In the genomic region with DNA sequence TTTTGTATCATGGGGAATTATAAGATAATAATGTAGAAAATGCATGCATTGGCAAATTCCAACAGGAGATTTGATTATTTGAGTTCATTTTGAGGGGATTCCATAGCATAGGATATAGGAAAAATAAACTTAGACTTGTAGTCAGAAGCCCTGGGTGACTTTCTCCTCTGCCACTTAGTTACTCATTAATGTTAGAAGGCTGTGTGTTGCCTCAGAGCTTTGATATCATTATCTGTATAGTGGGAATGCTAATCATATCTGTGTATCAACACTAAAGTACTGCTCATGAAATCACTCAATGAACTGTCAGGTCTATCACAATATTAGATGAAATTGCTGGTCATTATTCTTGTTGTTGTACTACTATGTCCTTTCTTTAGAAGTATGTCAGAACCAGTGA, we compare ENCODE assay signal across 10 cellular contexts. TPM values are rescaled to one million over a fixed set of nuclear protein-coding genes. Genes with fewer than 3 reads are reported as not detected.
"Had no signal": no experiment of that assay in that cellular context is flagged by ENCODE, and none has a peak within 500 bp of the region (broad histone marks: within the 10 kb centered on the region; RNA-seq: fewer than 3 reads in every experiment).

No MANE protein-coding gene starts in this region.

- H3K9ac ChIP-seq: GM23248 had no signal

- H3K4me3 Mint-ChIP-seq: H9 had no signal

- H3K4me3 ChIP-seq: GM23248, K562 had no signal

- DNase-seq: GM23248, GOT3, H9, HCEC 1CT, IMR-90, KG1 had no signal

- H3K9me3 Mint-ChIP-seq: H9 had no signal

- H2AFZ ChIP-seq: GM23248 had no signal

- H3K27ac ChIP-seq: GM23248 had no signal

- ATAC-seq: K562 had no signal

- FAIRE-seq: HTR-8/SVneo, K562 had no signal

- H3K27ac Mint-ChIP-seq: H9 had no signal

RNA-seq across cellular contexts. Expression of gene TEX47, which starts 23.0 kb away (rescaled TPM):
- total RNA-seq: GM23248, H4, H9, HT-29, IMR-90, K562 had no signal
- polyA plus RNA-seq: GM23248, IMR-90, K562 had no signal

RNA-seq across cellular contexts. Expression of gene ZNF804B, which starts 59.1 kb away (rescaled TPM):
- total RNA-seq: GM23248, H9, HT-29, IMR-90 had no signal
- polyA plus RNA-seq: GM23248, IMR-90, K562 had no signal
